21 cellular contexts compared by ENCODE assay signal in the genomic region with DNA sequence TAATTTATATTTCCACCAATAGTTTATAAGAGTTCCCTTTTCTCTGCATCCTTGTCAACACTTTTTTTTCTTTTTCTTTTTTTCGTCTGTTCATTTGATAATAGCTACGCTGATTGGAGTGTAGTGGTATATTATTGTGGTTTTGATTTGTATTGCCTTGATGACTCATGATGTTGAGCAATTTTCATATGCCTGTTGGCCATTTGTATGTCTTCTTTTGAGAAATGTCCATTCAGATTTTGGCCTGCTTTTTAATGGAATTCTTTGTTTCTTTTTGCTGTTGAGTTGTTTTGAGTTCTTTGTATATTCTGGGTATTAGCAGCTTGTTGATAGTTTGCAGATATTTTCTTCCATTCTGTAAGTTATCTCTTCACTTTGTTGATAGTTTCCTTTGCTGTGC.
DNase-seq lines count a peak whose midpoint lies in the region; ATAC-seq, FAIRE-seq and TF ChIP-seq lines count a peak whose summit lies in the region.
"Had no signal": no experiment of that assay in that cellular context is flagged by ENCODE, and none has a peak within 500 bp of the region (broad histone marks: within the 10 kb centered on the region; RNA-seq: fewer than 3 reads in every experiment).

No MANE protein-coding gene starts in this region.

- H2AFZ ChIP-seq in mammary epithelial cell (ENCODE audit: low read depth, low read length) (no peak overlapping the region), neuronal stem cell (ENCODE audit: low read length) (no peak overlapping the region)

- peaks cover 3% of the 10 kb centered on the region for H3K4me1 ChIP-seq in mammary epithelial cell (ENCODE audit: insufficient read depth, low read length)
- no peaks in the 10 kb centered on the region for H3K4me1 ChIP-seq in left ventricle myocardium inferior
- peaks cover 0 to 12% of the 10 kb centered on the region in 2 donors for H3K4me1 ChIP-seq in neuronal stem cell (ENCODE audit: control insufficient read depth in 2 of 2, insufficient read depth in 1 of 2, low read depth in 1 of 2, low read length in 2 of 2)
- H3K4me1 ChIP-seq: Caco-2, Peyer's patch had no signal

- no peak overlapping the region for H2BK15ac ChIP-seq in neuronal stem cell (ENCODE audit: low read length)

- CTCF ChIA-PET in mammary epithelial cell (lab: Charles Lee; ENCODE audit: low non-redundant PET) = interaction anchor here (0.7 kb wide), 1 partner anchor 374 kb away, joined by 6 read pairs; no protein-coding TSS in a partner anchor

- no peaks in the 10 kb centered on the region for H3K9me3 ChIP-seq in mammary epithelial cell (replicated peaks; ENCODE audit: insufficient read depth, low read length)
- no peaks in the 10 kb centered on the region for H3K9me3 ChIP-seq in left ventricle myocardium inferior (replicated peaks)
- no peaks in the 10 kb centered on the region for H3K9me3 ChIP-seq in neuronal stem cell (replicated peaks in 1 of 2; ENCODE audit: control insufficient read depth in 2 of 2, insufficient read depth in 1 of 2, low read depth in 1 of 2, low read length in 2 of 2)
- H3K9me3 ChIP-seq: Caco-2, Peyer's patch had no signal

- no TSS peak for BruUV-seq in mammary epithelial cell (replicated peaks; lab: Mats Ljungman, UMichigan)

- H4K8ac ChIP-seq in neuronal stem cell (ENCODE audit: low read depth, low read length) = no peak overlapping the region

- intact Hi-C loops in mammary epithelial cell (cut with micrococcal nuclease) = no loop called here
- intact Hi-C loops in left ventricle myocardium inferior (cut with micrococcal nuclease) = no loop called here

- H2BK12ac ChIP-seq in neuronal stem cell (ENCODE audit: low read length) = no peak overlapping the region

- DNase-seq in ELR (ENCODE audit: low read depth) (peak; percentile 1), NB4 (ENCODE audit: low read depth) (peak; percentile 34), mammary epithelial cell (peak; percentile 67), foreskin melanocyte (peak; percentile 85), left ventricle myocardium inferior (no peak), RCC 7860 (ENCODE audit: low spot score) (no peak), neuronal stem cell (ENCODE audit: low spot score) (no peak)
- DNase-seq: activated CD4-positive, alpha-beta T cell treated with anti-CD3 and anti-CD28 coated beads, Interleukin-2, amount 10 ng/mL, durations not matched to agents 24 days and 14 days; activated CD8-positive, alpha-beta memory T cell treated with anti-CD3 and anti-CD28 coated beads, Interleukin-2, amount 50 U/mL, for 48 hours; activated gamma-delta T cell; AML-193; amygdala; Caco-2; immature natural killer cell; Kasumi-1; natural killer cell; NCI-H1436 treated with DMSO at 0.1 percent for 48 hours; NCI-H774; Peyer's patch had no signal

- no peak overlapping the region for H2BK120ac ChIP-seq in neuronal stem cell (ENCODE audit: low read depth, low read length)

- TF ChIP-seq POLR2A in NB4 (IDR thresholded peaks at IDR 0.05; ENCODE audit: extremely low read depth, insufficient read length) = no peak

- no peak for ATAC-seq in HG03378 (IDR thresholded peaks at IDR 0.05; ENCODE audit: unreplicated experiment)
- ATAC-seq: natural killer cell had no signal

- H3K9ac ChIP-seq in mammary epithelial cell (ENCODE audit: insufficient read depth, low read length) = no peak overlapping the region
- H3K9ac ChIP-seq in neuronal stem cell (ENCODE audit: low read depth, low read length, poor library complexity) = no peak overlapping the region

- H3K4me3 ChIP-seq in NB4 (ENCODE audit: low read depth, low read length) = no peak overlapping the region
- no peak overlapping the region for H3K4me3 ChIP-seq in mammary epithelial cell (replicated peaks in 1 of 3; ENCODE audit: insufficient read depth in 1 of 3, low read depth in 2 of 3, low read length in 3 of 3)
- no peak overlapping the region for H3K4me3 ChIP-seq in left ventricle myocardium inferior
- H3K4me3 ChIP-seq in neuronal stem cell (ENCODE audit: low read length in 2 of 2) = no peak overlapping the region
- H3K4me3 ChIP-seq: Peyer's patch had no signal

- in situ Hi-C loops in mammary epithelial cell (cut with MboI; ENCODE audit: low sequenced_read_pairs in 2 of 2) = no loop called here

- no peak overlapping the region for H3K4ac ChIP-seq in neuronal stem cell (ENCODE audit: low read length)

- H3K23ac ChIP-seq in neuronal stem cell (ENCODE audit: low read depth, low read length, poor library complexity) = no peak overlapping the region

- no peak overlapping the region for H2AK5ac ChIP-seq in neuronal stem cell (ENCODE audit: low read depth, low read length)

- H3K36me3 ChIP-seq in mammary epithelial cell (ENCODE audit: insufficient read depth, low read length) (no peaks in the 10 kb centered on the region), left ventricle myocardium inferior (no peaks in the 10 kb centered on the region), neuronal stem cell (replicated peaks in 1 of 2; ENCODE audit: control insufficient read depth in 2 of 2, insufficient read depth in 2 of 2, low read length in 2 of 2) (no peaks in the 10 kb centered on the region)
- H3K36me3 ChIP-seq: Peyer's patch had no signal

- no peaks in the 10 kb centered on the region for H3K79me1 ChIP-seq in neuronal stem cell (ENCODE audit: low read depth, low read length)

- dilution Hi-C loops in mammary epithelial cell (cut with HindIII; ENCODE audit: low sequenced_read_pairs) = no loop called here

- H3K27me3 ChIP-seq in mammary epithelial cell (ENCODE audit: insufficient read depth, low read length) (no peaks in the 10 kb centered on the region), left ventricle myocardium inferior (ENCODE audit: low read depth) (peaks cover 3% of the 10 kb centered on the region), neuronal stem cell (ENCODE audit: control insufficient read depth in 3 of 3, insufficient read depth in 3 of 3, low read depth in 1 of 3, low read length in 3 of 3) (no peaks in the 10 kb centered on the region)
- H3K27me3 ChIP-seq: Peyer's patch had no signal

- H3K18ac ChIP-seq in neuronal stem cell (ENCODE audit: low read length) = no peak overlapping the region

- H4K20me1 ChIP-seq in mammary epithelial cell (ENCODE audit: insufficient read depth, low read length) = no peaks in the 10 kb centered on the region

- no peak for FAIRE-seq in RCC 7860 (lab: Jason Lieb, UNC)
- FAIRE-seq: colon had no signal

- no peak overlapping the region for H2BK5ac ChIP-seq in neuronal stem cell (ENCODE audit: low read length)

- H3K27ac ChIP-seq in mammary epithelial cell (ENCODE audit: insufficient read depth, low read depth, low read length) (no peak overlapping the region), left ventricle myocardium inferior (replicated peaks) (no peak overlapping the region), neuronal stem cell (replicated peaks; ENCODE audit: low read length) (no peak overlapping the region)
- H3K27ac ChIP-seq: Peyer's patch had no signal

- H4K91ac ChIP-seq in neuronal stem cell (ENCODE audit: low read depth, low read length, poor library complexity) = no peak overlapping the region

- peak overlapping the region; percentile 35 for H3K4me2 ChIP-seq in mammary epithelial cell (ENCODE audit: insufficient read depth, low read depth, low read length)
- no peak overlapping the region for H3K4me2 ChIP-seq in neuronal stem cell (ENCODE audit: insufficient read depth, low read length, poor library complexity, severe bottlenecking)

- no peak overlapping the region for H3K14ac ChIP-seq in neuronal stem cell (ENCODE audit: low read length)

- H3K79me2 ChIP-seq in mammary epithelial cell (ENCODE audit: insufficient read depth, low read length) = no peaks in the 10 kb centered on the region

- WGBS in mammary epithelial cell (ENCODE audit: low coverage, missing lambda C conversion rate) = 15% methylated on average over 2 of the region's 2 CpGs
- WGBS in neuronal stem cell (ENCODE audit: extremely low coverage in 2 of 2, insufficient read length in 2 of 2, insufficient replicate concordance in 1 of 2), 2 donors = no CpG with 5 or more reads among the region's 2 CpGs

- TF ChIP-seq CTCF in NB4 (IDR thresholded peaks at IDR 0.05; ENCODE audit: low read depth, low read length) (no peak), mammary epithelial cell (conservative IDR thresholded peaks at IDR 0.05 in 1 of 2, IDR thresholded peaks at IDR 0.05 in 1 of 2; ENCODE audit: extremely low read depth in 1 of 2, insufficient read depth in 1 of 2, low read depth in 1 of 2, low read length in 2 of 2) (no peak), left ventricle myocardium inferior (IDR thresholded peaks at IDR 0.05; ENCODE audit: borderline replicate concordance) (no peak)

Comparison
In these comparisons a context has a peak if more than half of its experiments do, and no peak if none do; other contexts are left out.
1. DNase-seq: peak in ELR (single experiment), NB4 (single experiment), mammary epithelial cell (single experiment) and foreskin melanocyte (single experiment); none in left ventricle myocardium inferior (single experiment), RCC 7860 (single experiment) and neuronal stem cell (single experiment).